Comparison of ENCODE assay signal across 21 cellular contexts in the genomic region with DNA sequence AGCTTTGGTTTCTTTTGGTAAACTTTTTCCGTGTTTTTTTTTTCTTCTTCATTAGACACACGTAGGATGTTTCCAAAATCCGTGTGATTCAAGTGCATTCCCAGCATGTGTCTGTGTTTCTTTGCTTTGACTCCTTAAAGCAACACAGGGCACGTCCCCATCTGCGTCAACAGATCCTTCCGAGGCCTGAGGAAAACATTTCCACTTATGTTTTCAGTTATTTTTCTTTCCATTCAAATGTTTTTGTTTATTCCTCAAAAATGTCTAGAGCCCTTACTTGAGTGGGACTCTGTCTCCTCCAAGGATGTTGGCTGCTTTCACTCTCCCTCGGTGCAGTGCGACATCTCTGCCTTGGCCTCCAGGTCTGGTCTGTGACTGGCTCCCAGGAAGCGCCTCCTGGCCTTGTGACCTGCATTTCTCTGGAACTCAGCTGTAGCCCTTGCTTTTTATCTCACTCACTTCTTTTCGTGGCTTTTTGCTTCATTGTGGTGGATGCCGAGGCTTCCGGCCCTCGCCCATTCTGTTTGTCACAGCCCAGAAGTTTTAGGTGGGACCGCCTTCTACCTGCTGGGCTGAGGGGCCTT. TPM values are rescaled to one million over a fixed set of nuclear protein-coding genes. Genes with fewer than 3 reads are reported as not detected.
DNase-seq lines count a peak whose midpoint lies in the region; ATAC-seq and TF ChIP-seq lines count a peak whose summit lies in the region.
"Had no signal": no experiment of that assay in that cellular context is flagged by ENCODE, and none has a peak within 500 bp of the region (broad histone marks: within the 10 kb centered on the region; RNA-seq: fewer than 3 reads in every experiment).

No MANE protein-coding gene starts in this region.

- intact Hi-C loops in tibial artery (cut with DNase I; ENCODE audit: low total_unique reads), result no loop called here

- H3K4me3 ChIP-seq in muscle layer of colon (ENCODE audit: low read depth in 1 of 2, low read length in 2 of 2), result no peak overlapping the region
- no peak overlapping the region for H3K4me3 ChIP-seq in tibial artery
- H3K4me3 ChIP-seq: heart right ventricle, upper lobe of left lung had no signal

- peaks cover 25% of the 10 kb centered on the region for H3K4me1 ChIP-seq in muscle layer of colon (ENCODE audit: insufficient read depth, low read length)
- no peaks in the 10 kb centered on the region for H3K4me1 ChIP-seq in tibial artery
- H3K4me1 ChIP-seq: heart right ventricle had no signal

- H3K27ac ChIP-seq in caudate nucleus (ENCODE audit: low read depth, low read length) (peak overlapping the region; percentile 71), muscle layer of colon (ENCODE audit: low read depth, low read length) (peak overlapping the region; percentile 19), temporal lobe (ENCODE audit: low read depth, low read length) (peak overlapping the region; percentile 69), tibial artery (no peak overlapping the region)
- H3K27ac ChIP-seq: heart right ventricle, neutrophil had no signal

- DNase-seq in activated CD4-positive, alpha-beta T cell treated with anti-CD3 and anti-CD28 coated beads for 1 hour, result peak; percentile 2
- DNase-seq in activated CD4-positive, alpha-beta T cell treated with anti-CD3 and anti-CD28 coated beads for 48 hours, result no peak
- no peak for DNase-seq in caudate nucleus (lab: John Stamatoyannopoulos, UW)
- no peak for DNase-seq in tibial artery
- DNase-seq in CD1c-positive myeloid dendritic cell (ENCODE audit: extremely low spot score), result no peak
- DNase-seq: 8988T; activated CD4-positive, CD25-positive, alpha-beta regulatory T cell; activated gamma-delta T cell treated with Interleukin-2 at 50 U/mL for 16 hours; C1 segment of cervical spinal cord; DMS153; heart right ventricle; mesenchymal stem cell; MV-4-11; NCI-H2029; NCI-H510A; Right ventricle myocardium superior had no signal

- H3K36me3 ChIP-seq in muscle layer of colon (ENCODE audit: insufficient read depth, low read length) (no peaks in the 10 kb centered on the region), tibial artery (no peaks in the 10 kb centered on the region)
- H3K36me3 ChIP-seq: heart right ventricle, neutrophil, upper lobe of left lung had no signal

- H3K9me3 ChIP-seq in muscle layer of colon (ENCODE audit: low read length), result no peaks in the 10 kb centered on the region
- no peaks in the 10 kb centered on the region for H3K9me3 ChIP-seq in tibial artery
- H3K9me3 ChIP-seq: heart right ventricle, neutrophil, upper lobe of left lung had no signal

- ATAC-seq in HG03039 (IDR thresholded peaks at IDR 0.05; ENCODE audit: unreplicated experiment), result no peak
- ATAC-seq: heart right ventricle had no signal

- H3K27me3 ChIP-seq in muscle layer of colon (ENCODE audit: control insufficient read depth in 1 of 2, insufficient read depth in 2 of 2, low read length in 2 of 2) (no peaks in the 10 kb centered on the region), tibial artery (peaks cover 0 to 68% of the 10 kb centered on the region in 2 donors)
- H3K27me3 ChIP-seq: upper lobe of left lung had no signal

- TF ChIP-seq CTCF in tibial artery (IDR thresholded peaks at IDR 0.05), result no peak

- peak overlapping the region; percentile 27 for H3K9ac ChIP-seq in muscle layer of colon (ENCODE audit: low read length)

RNA-seq across cellular contexts. Expression of a gene that starts 31.3 kb away (rescaled TPM):
- 7.4 TPM for total RNA-seq in temporal lobe

Comparison
In these comparisons a context has a peak if more than half of its experiments do, and no peak if none do; other contexts are left out.
1. H3K27ac ChIP-seq: peak in caudate nucleus (single experiment), muscle layer of colon (single experiment) and temporal lobe (single experiment); none in tibial artery (0 of 2).